ENCODE assay signal across 13 cellular contexts in genomic region chr11:10325398-10326079, GRCh38. TPM values are rescaled to one million over a fixed set of nuclear protein-coding genes. Genes with fewer than 3 reads are reported as not detected.
DNase-seq lines count a peak whose midpoint lies in the region; ATAC-seq and TF ChIP-seq lines count a peak whose summit lies in the region.
"Had no signal": no experiment of that assay in that cellular context is flagged by ENCODE, and none has a peak within 500 bp of the region (broad histone marks: within the 10 kb centered on the region; RNA-seq: fewer than 3 reads in every experiment).

No MANE protein-coding gene starts in this region.

- no peak overlapping the region for H4K8ac ChIP-seq in mesenchymal stem cell (ENCODE audit: low read length)

- H3K4ac ChIP-seq in mesenchymal stem cell (ENCODE audit: low read depth in 1 of 2, low read length in 2 of 2), result peak overlapping the region in 1 of 2 experiments; percentile 24

- H2AFZ ChIP-seq in OCI-LY7 (ENCODE audit: low read length) (peak overlapping the region; percentile 25; the same call in 1 of the 2 replicates), mesenchymal stem cell (ENCODE audit: low read depth, low read length) (no peak overlapping the region)

- H2BK120ac ChIP-seq in mesenchymal stem cell (ENCODE audit: low read depth, low read length), result no peak overlapping the region

- H3K27ac ChIP-seq in OCI-LY7 (ENCODE audit: low read depth, low read length, poor library complexity, severe bottlenecking), result no peak overlapping the region
- peak overlapping the region; percentile 52 for H3K27ac ChIP-seq in mesenchymal stem cell (ENCODE audit: low read length, poor library complexity, severe bottlenecking)
- peak overlapping the region; percentile 20 for H3K27ac ChIP-seq in upper lobe of right lung
- H3K27ac ChIP-seq: spleen had no signal

- H3K79me2 ChIP-seq in OCI-LY7 (ENCODE audit: insufficient read depth, low read depth, low read length), result no peaks in the 10 kb centered on the region

- CTCF ChIA-PET in OCI-LY7 (lab: Charles Lee; ENCODE audit: unreplicated experiment), result interaction anchor here (1.0 to 1.5 kb wide), 3 partner anchors 9 to 118 kb away, joined by 3 read pairs; no protein-coding TSS in a partner anchor

- H3K79me1 ChIP-seq in mesenchymal stem cell (replicated peaks; ENCODE audit: low read length, poor library complexity, severe bottlenecking), result no peaks in the 10 kb centered on the region

- H3K18ac ChIP-seq in mesenchymal stem cell (ENCODE audit: low read depth in 1 of 2, low read length in 2 of 2), result peak overlapping the region in 1 of 2 experiments; percentile 67

- H2BK15ac ChIP-seq in mesenchymal stem cell (ENCODE audit: low read depth, poor library complexity, severe bottlenecking), result no peak overlapping the region

- intact Hi-C loops in OCI-LY7 (cut with micrococcal nuclease; ENCODE audit: unreplicated experiment) (no loop called here), upper lobe of right lung (cut with DNase I) (no loop called here)

- H3K9me3 ChIP-seq in OCI-LY7 (ENCODE audit: low read length) (no peaks in the 10 kb centered on the region), mesenchymal stem cell (ENCODE audit: control insufficient read depth, low read length) (no peaks in the 10 kb centered on the region), upper lobe of right lung (no peaks in the 10 kb centered on the region)
- H3K9me3 ChIP-seq: spleen had no signal

- POLR2A ChIA-PET in OCI-LY7 (lab: Charles Lee), result interaction anchor here (0.8 to 1.4 kb wide), 2 partner anchors 49 to 124 kb away, joined by 3 read pairs; no protein-coding TSS in a partner anchor

- H3K9me2 ChIP-seq in OCI-LY7 (ENCODE audit: insufficient read depth, low read length), result no peaks in the 10 kb centered on the region

- ATAC-seq in upper lobe of right lung (no peak), GM21576 (IDR thresholded peaks at IDR 0.05; ENCODE audit: unreplicated experiment) (no peak), HG03521 (IDR thresholded peaks at IDR 0.05; ENCODE audit: unreplicated experiment) (no peak)

- no TSS peak for BruUV-seq in OCI-LY7 (replicated peaks; lab: Mats Ljungman, UMichigan)

- 7% methylated on average over 4 of the region's 6 CpGs for WGBS in mesenchymal stem cell

- H2BK5ac ChIP-seq in mesenchymal stem cell (ENCODE audit: low read depth, low read length, poor library complexity, severe bottlenecking), result no peak overlapping the region

- no peak overlapping the region for H2AK5ac ChIP-seq in mesenchymal stem cell (ENCODE audit: low read length, severe bottlenecking)

- H3K36me3 ChIP-seq in OCI-LY7 (ENCODE audit: insufficient read depth, low read length) (no peaks in the 10 kb centered on the region), mesenchymal stem cell (ENCODE audit: control insufficient read depth in 1 of 2, insufficient read depth in 2 of 2, low read depth in 1 of 2, low read length in 2 of 2) (no peaks in the 10 kb centered on the region), upper lobe of right lung (no peaks in the 10 kb centered on the region)
- H3K36me3 ChIP-seq: spleen had no signal

- H3K23ac ChIP-seq in mesenchymal stem cell (ENCODE audit: low read length in 2 of 2), result no peak overlapping the region

- peak overlapping the region; percentile 6 to 29 for H2BK12ac ChIP-seq in mesenchymal stem cell (ENCODE audit: low read length in 2 of 2)

- peak overlapping the region; percentile 88 for H3K9ac ChIP-seq in mesenchymal stem cell (ENCODE audit: low read length)

- no peak overlapping the region for H3K4me3 ChIP-seq in OCI-LY7 (ENCODE audit: low read depth, low read length, poor library complexity, severe bottlenecking)
- no peak overlapping the region for H3K4me3 ChIP-seq in mesenchymal stem cell (ENCODE audit: insufficient read depth in 1 of 2, low read depth in 1 of 2, low read length in 2 of 2)
- no peak overlapping the region for H3K4me3 ChIP-seq in upper lobe of right lung
- H3K4me3 ChIP-seq: spleen had no signal

- H3K4me2 ChIP-seq in OCI-LY7 (ENCODE audit: low read length) (no peak overlapping the region), mesenchymal stem cell (ENCODE audit: low read length, poor library complexity, severe bottlenecking) (no peak overlapping the region)

- H3K4me1 ChIP-seq in OCI-LY7 (ENCODE audit: insufficient read depth, low read length, poor library complexity, severe bottlenecking), result peaks cover 16% of the 10 kb centered on the region
- H3K4me1 ChIP-seq in mesenchymal stem cell (ENCODE audit: control insufficient read depth, insufficient read depth, low read depth, low read length), result peaks cover 8% of the 10 kb centered on the region
- H3K4me1 ChIP-seq in upper lobe of right lung, result peaks cover 51% of the 10 kb centered on the region

- H3K27me3 ChIP-seq in mesenchymal stem cell (ENCODE audit: control insufficient read depth in 1 of 2, insufficient read depth in 1 of 2, low read length in 2 of 2) (no peaks in the 10 kb centered on the region), upper lobe of right lung (no peaks in the 10 kb centered on the region)
- H3K27me3 ChIP-seq: spleen had no signal

- H4K91ac ChIP-seq in mesenchymal stem cell (ENCODE audit: low read length), result no peak overlapping the region

- no peaks in the 10 kb centered on the region for H4K20me1 ChIP-seq in OCI-LY7 (ENCODE audit: insufficient read depth, low read length)

- H3K14ac ChIP-seq in mesenchymal stem cell (ENCODE audit: low read length in 2 of 2), result no peak overlapping the region

- TF ChIP-seq CTCF in OCI-LY7 (conservative IDR thresholded peaks at IDR 0.05; ENCODE audit: low read length) (no peak), upper lobe of right lung (IDR thresholded peaks at IDR 0.05) (no peak), GM20000 (IDR thresholded peaks at IDR 0.05; ENCODE audit: extremely low read depth, missing control alignments) (no peak)

- DNase-seq in OCI-LY7 (ENCODE audit: low spot score), result no peak
- peak; percentile 85 for DNase-seq in dedifferentiated amniotic fluid mesenchymal stem cell (ENCODE audit: extremely low spot score)
- DNase-seq in mesenchymal stem cell, result peak; percentile 85
- no peak for DNase-seq in upper lobe of right lung
- DNase-seq in GM20000 (ENCODE audit: low spot score), result no peak
- DNase-seq: activated CD4-positive, alpha-beta T cell treated with anti-CD3 and anti-CD28 coated beads, Interleukin-2, amount 50 U/mL, for 48 hours; amygdala; mesendoderm; NCI-H510A treated with DMSO at 0.1 percent for 48 hours; spleen; T-helper 1 cell had no signal

RNA-seq across cellular contexts. Expression of gene ADM, which starts 20.7 kb away (rescaled TPM):
- 4.9 and 5.9 TPM in 2 replicates for total RNA-seq in OCI-LY7 (2014; rRNA removed; shearing (Covaris generic))
- total RNA-seq in OCI-LY7 (2022) (0.20 and 0.46 TPM in 2 replicates), upper lobe of right lung (24.5 TPM)
- 90.3 TPM for polyA plus RNA-seq in mesenchymal stem cell (2013, experiment 1 of 2)
- polyA plus RNA-seq in mesenchymal stem cell (2013, experiment 2 of 2), result 87.3 TPM

RNA-seq across cellular contexts. Expression of gene SBF2, which starts 31.5 kb away (rescaled TPM):
- total RNA-seq in OCI-LY7 (2014; rRNA removed; shearing (Covaris generic)), result 12.4 and 14.3 TPM in 2 replicates
- 12.9 and 15.2 TPM in 2 replicates for total RNA-seq in OCI-LY7 (2022)
- 21.0 TPM for polyA plus RNA-seq in mesenchymal stem cell (2013, experiment 1 of 2)
- 20.2 TPM for polyA plus RNA-seq in mesenchymal stem cell (2013, experiment 2 of 2)
- total RNA-seq in upper lobe of right lung, result 38.5 TPM

Comparison
In these comparisons a context has a peak if more than half of its experiments do, and no peak if none do; other contexts are left out.
1. DNase-seq: peak in dedifferentiated amniotic fluid mesenchymal stem cell (single experiment) and mesenchymal stem cell (single experiment); none in OCI-LY7 (single experiment), upper lobe of right lung (single experiment) and GM20000 (single experiment).